33 cellular contexts compared by ENCODE assay signal in the genomic region with DNA sequence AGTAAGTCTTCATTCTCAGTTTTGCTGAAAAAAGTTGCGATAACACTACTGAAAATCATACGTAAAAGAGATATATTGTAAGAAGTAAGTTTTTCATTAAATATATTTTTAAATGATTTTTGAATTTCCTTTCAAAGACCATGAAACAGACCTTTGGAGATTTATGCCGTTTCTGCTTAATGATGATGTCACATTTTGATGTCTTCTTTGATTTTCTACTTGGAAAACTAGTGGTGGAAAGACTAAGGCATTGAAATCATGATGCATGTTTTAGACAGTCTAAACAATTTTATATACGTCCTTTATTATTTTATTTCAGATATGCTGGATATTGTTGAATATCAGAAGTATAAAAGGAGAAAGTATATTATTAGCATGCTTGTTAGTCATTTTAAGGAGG. TPM values are rescaled to one million over a fixed set of nuclear protein-coding genes. Genes with fewer than 3 reads are reported as not detected.
"Had no signal": no experiment of that assay in that cellular context is flagged by ENCODE, and none has a peak within 500 bp of the region (broad histone marks: within the 10 kb centered on the region; RNA-seq: fewer than 3 reads in every experiment).

No MANE protein-coding gene starts in this region.

- H3K9ac ChIP-seq: KMS-11 had no signal

- H3K27me3 ChIP-seq: MG63 had no signal

- H3K27ac ChIP-seq: KMS-11 had no signal

- DNase-seq: Karpas-422, Kasumi-1, MG63, MM.1S, MV-4-11, NCI-H1048, NCI-H1092, NCI-H1092 treated with DMSO at 0.1 percent for 48 hours, NCI-H1105, NCI-H1105 treated with DMSO at 0.1 percent for 48 hours, NCI-H1436, NCI-H1436 treated with DMSO at 0.1 percent for 48 hours, NCI-H146, NCI-H1694, NCI-H1694 treated with DMSO at 0.1 percent for 48 hours, NCI-H187, NCI-H187 treated with DMSO at 0.1 percent for 48 hours, NCI-H1930, NCI-H2029, NCI-H2029 treated with DMSO at 0.1 percent for 48 hours, NCI-H2081, NCI-H2081 treated with DMSO at 0.1 percent for 48 hours, NCI-H2107, NCI-H2171, NCI-H2227 treated with DMSO at 0.1 percent for 48 hours, NCI-H226, NCI-H345, NCI-H446, NCI-H446 treated with DMSO at 0.1 percent for 48 hours, NCI-H510A, NCI-H510A treated with DMSO at 0.1 percent for 48 hours had no signal

- H3K4me3 ChIP-seq: MG63 had no signal

- H3K4me2 ChIP-seq: KMS-11 had no signal

RNA-seq across cellular contexts. Expression of a gene that starts 33.7 kb away (rescaled TPM):
- total RNA-seq: MCF 10A had no signal
